1 cellular context compared by ENCODE assay signal in the genomic region with DNA sequence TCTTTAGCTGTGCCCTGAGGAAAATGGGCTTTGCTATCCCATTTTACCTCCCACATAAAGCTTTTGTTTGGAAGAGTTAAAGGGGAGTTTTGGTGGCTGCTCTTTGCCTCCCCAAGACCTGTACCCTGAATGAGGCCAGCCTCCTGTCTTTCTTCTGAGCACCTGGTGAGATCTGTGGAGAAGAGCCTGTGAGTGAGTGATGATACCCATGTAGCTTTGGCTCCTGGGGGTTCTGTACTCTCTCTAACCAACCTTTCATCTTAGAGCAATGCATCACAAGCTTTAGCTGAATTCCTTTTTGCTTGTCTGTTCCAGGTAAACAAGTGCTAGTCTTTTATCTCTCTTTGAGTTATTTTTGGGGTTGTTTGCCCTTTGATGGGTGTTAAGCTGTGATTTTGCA.
TF ChIP-seq lines count a peak whose summit lies in the region.

No MANE protein-coding gene starts in this region.

TF ChIP-seq in GM12878, 131 proteins besides CTCF, POLR2A, EP300 and RAD21 (continued from another document):
- TF ChIP-seq BCLAF1 (IDR thresholded peaks at IDR 0.05) (no peak), EZH2 (IDR thresholded peaks at IDR 0.05; ENCODE audit: borderline replicate concordance, control insufficient read depth, low read depth, low read length) (no peak), IRF3 (IDR thresholded peaks at IDR 0.05) (no peak), NRF1 (conservative IDR thresholded peaks at IDR 0.05; ENCODE audit: low read depth, low read length) (no peak), ZNF384 (IDR thresholded peaks at IDR 0.05; ENCODE audit: borderline replicate concordance, low read depth, low read length) (no peak), ZZZ3 (IDR thresholded peaks at IDR 0.05; ENCODE audit: control insufficient read depth, insufficient read length, low read depth) (no peak), PRDM15 (CRISPR knock-in tag; IDR thresholded peaks at IDR 0.05) (no peak), MXI1 (IDR thresholded peaks at IDR 0.05; ENCODE audit: low read depth, low read length) (no peak), ZSCAN29 (IDR thresholded peaks at IDR 0.05) (no peak), PKNOX1 (IDR thresholded peaks at IDR 0.05) (no peak)
